Comparison of ENCODE assay signal across 23 cellular contexts in genomic region chr2:220590476-220590875, GRCh38.
DNase-seq lines count a peak whose midpoint lies in the region; ATAC-seq and TF ChIP-seq lines count a peak whose summit lies in the region.
"Had no signal": no experiment of that assay in that cellular context is flagged by ENCODE, and none has a peak within 500 bp of the region (broad histone marks: within the 10 kb centered on the region; RNA-seq: fewer than 3 reads in every experiment).

No MANE protein-coding gene starts in this region.

- no peak overlapping the region for H2BK15ac ChIP-seq in IMR-90 (ENCODE audit: low read depth, low read length)

- H3K27me3 ChIP-seq in IMR-90 (ENCODE audit: control insufficient read depth, insufficient read depth, low read length) (no peaks in the 10 kb centered on the region), trophoblast cell (ENCODE audit: insufficient read depth, low read length) (no peaks in the 10 kb centered on the region), heart right ventricle (no peaks in the 10 kb centered on the region)
- H3K27me3 ChIP-seq: BLaER1 treated with 17β-estradiol and CSF1 and Interleukin-3, amounts not matched to agents 10 nM and 100 nM had no signal

- no peaks in the 10 kb centered on the region for H3K9me1 ChIP-seq in IMR-90 (ENCODE audit: insufficient read depth, low read length)

- TF ChIP-seq RAD21 in IMR-90 (IDR thresholded peaks at IDR 0.05; ENCODE audit: low read length): no peak

- no peak overlapping the region for H3K14ac ChIP-seq in IMR-90 (replicated peaks; ENCODE audit: low read depth, low read length)
- H3K14ac ChIP-seq in trophoblast cell (ENCODE audit: low read length): no peak overlapping the region

- H3K27ac ChIP-seq in IMR-90 (ENCODE audit: insufficient read depth, low read length) (no peak overlapping the region), trophoblast cell (ENCODE audit: low read depth, low read length) (no peak overlapping the region), heart right ventricle (no peak overlapping the region)
- H3K27ac ChIP-seq: 22Rv1; A549; BLaER1 treated with 17β-estradiol and CSF1 and Interleukin-3, amounts not matched to agents 10 nM and 100 nM; C4-2B had no signal

- no peak overlapping the region for H3K18ac ChIP-seq in IMR-90 (ENCODE audit: low read depth, low read length)
- no peak overlapping the region for H3K18ac ChIP-seq in trophoblast cell (ENCODE audit: low read length)

- H4K91ac ChIP-seq in IMR-90 (ENCODE audit: insufficient read depth, low read depth, low read length) (no peak overlapping the region), trophoblast cell (ENCODE audit: low read depth, low read length) (no peak overlapping the region)

- H2BK5ac ChIP-seq in IMR-90 (ENCODE audit: low read depth, low read length, poor library complexity, severe bottlenecking) (no peak overlapping the region), trophoblast cell (ENCODE audit: low read depth, low read length, poor library complexity) (no peak overlapping the region)

- H2AFZ ChIP-seq in IMR-90 (replicated peaks; ENCODE audit: low read length, poor library complexity) (no peak overlapping the region), trophoblast cell (ENCODE audit: insufficient read depth, low read length, poor library complexity) (no peak overlapping the region)

- H3K4me1 ChIP-seq in IMR-90 (ENCODE audit: control insufficient read depth, insufficient read depth, low read length): peaks cover 15% of the 10 kb centered on the region
- no peaks in the 10 kb centered on the region for H3K4me1 ChIP-seq in trophoblast cell (ENCODE audit: control insufficient read depth in 1 of 2, insufficient read depth in 2 of 2, low read length in 2 of 2)
- H3K4me1 ChIP-seq in heart right ventricle: no peaks in the 10 kb centered on the region
- H3K4me1 ChIP-seq: BLaER1 treated with 17β-estradiol and CSF1 and Interleukin-3, amounts not matched to agents 10 nM and 100 nM had no signal

- POLR2A ChIA-PET in IMR-90 (lab: Charles Lee; ENCODE audit: unreplicated experiment): no interaction called here

- ATAC-seq in IMR-90 (ENCODE audit: low read depth) (no peak), heart right ventricle (no peak)
- ATAC-seq: A549, GM12878 had no signal

- H3K4me3 ChIP-seq in IMR-90 (ENCODE audit: insufficient read depth, low read depth, low read length) (no peak overlapping the region), epithelial cell of esophagus (ENCODE audit: low read length) (no peak overlapping the region), trophoblast cell (ENCODE audit: low read depth, low read length) (no peak overlapping the region), heart right ventricle (no peak overlapping the region)
- H3K4me3 ChIP-seq: A549; BLaER1 treated with 17β-estradiol and CSF1 and Interleukin-3, amounts not matched to agents 10 nM and 100 nM; GM12878 had no signal

- H3K56ac ChIP-seq in IMR-90 (ENCODE audit: extremely low read depth, insufficient read depth, low read length): no peak overlapping the region

- H3K4me2 ChIP-seq in IMR-90 (ENCODE audit: low read depth, low read length) (no peak overlapping the region), trophoblast cell (ENCODE audit: low read length) (no peak overlapping the region)
- H3K4me2 ChIP-seq: A549; BLaER1 treated with 17β-estradiol and CSF1 and Interleukin-3, amounts not matched to agents 10 nM and 100 nM had no signal

- H4K20me1 ChIP-seq in IMR-90 (ENCODE audit: insufficient read depth, low read length): no peaks in the 10 kb centered on the region
- H4K20me1 ChIP-seq: BLaER1 treated with 17β-estradiol and CSF1 and Interleukin-3, amounts not matched to agents 10 nM and 100 nM had no signal

- H2AK5ac ChIP-seq in IMR-90 (ENCODE audit: low read depth, low read length) (no peak overlapping the region), trophoblast cell (ENCODE audit: low read length) (no peak overlapping the region)

- H2AK9ac ChIP-seq in IMR-90 (replicated peaks; ENCODE audit: low read depth, low read length, poor library complexity): no peak overlapping the region

- TF ChIP-seq CTCF in IMR-90 (conservative IDR thresholded peaks at IDR 0.05; ENCODE audit: low read depth, low read length): no peak
- no peak for TF ChIP-seq CTCF in epithelial cell of esophagus (IDR thresholded peaks at IDR 0.05; ENCODE audit: insufficient read depth, low read depth, low read length, missing control alignments)
- no peak for TF ChIP-seq CTCF in heart right ventricle (IDR thresholded peaks at IDR 0.05)

- H3K23ac ChIP-seq in IMR-90 (ENCODE audit: low read depth, low read length) (no peak overlapping the region), trophoblast cell (ENCODE audit: low read length) (no peak overlapping the region)

- TF ChIP-seq POLR2A in IMR-90 (IDR thresholded peaks at IDR 0.05; ENCODE audit: low read depth, low read length): no peak

- H3K9me3 ChIP-seq in IMR-90 (ENCODE audit: control insufficient read depth, insufficient read depth, low read length) (no peaks in the 10 kb centered on the region), trophoblast cell (ENCODE audit: insufficient read depth, low read depth, low read length) (no peaks in the 10 kb centered on the region), heart right ventricle (no peaks in the 10 kb centered on the region)
- H3K9me3 ChIP-seq: A549; BLaER1 treated with 17β-estradiol and CSF1 and Interleukin-3, amounts not matched to agents 10 nM and 100 nM had no signal

- H3K36me3 ChIP-seq in IMR-90 (ENCODE audit: control insufficient read depth, insufficient read depth, low read length): no peaks in the 10 kb centered on the region
- H3K36me3 ChIP-seq in trophoblast cell (ENCODE audit: control insufficient read depth in 1 of 2, insufficient read depth in 2 of 2, low read length in 2 of 2): no peaks in the 10 kb centered on the region
- no peaks in the 10 kb centered on the region for H3K36me3 ChIP-seq in heart right ventricle
- H3K36me3 ChIP-seq: BLaER1 treated with 17β-estradiol and CSF1 and Interleukin-3, amounts not matched to agents 10 nM and 100 nM had no signal

- intact Hi-C loops in IMR-90 (cut with micrococcal nuclease): no loop called here
- intact Hi-C loops in heart right ventricle (cut with DNase I): no loop called here

- no peak overlapping the region for H2BK120ac ChIP-seq in IMR-90 (ENCODE audit: low read depth, low read length)
- no peak overlapping the region for H2BK120ac ChIP-seq in trophoblast cell (ENCODE audit: insufficient read depth, low read length, poor library complexity)

- dilution Hi-C loops in IMR-90 (cut with HindIII; ENCODE audit: low sequenced_read_pairs, unreplicated experiment): no loop called here

- in situ Hi-C loops in IMR-90 (cut with MboI; ENCODE audit: low sequenced_read_pairs): no loop called here

- CTCF ChIA-PET in IMR-90 (lab: Yijun Ruan, JAX): interaction anchor here (0.8 kb wide), 1 partner anchor 28 kb away, joined by 4 read pairs; no protein-coding TSS in a partner anchor

- H4K12ac ChIP-seq in trophoblast cell (ENCODE audit: low read depth, low read length): no peak overlapping the region

- H4K5ac ChIP-seq in IMR-90 (ENCODE audit: low read depth, low read length): no peak overlapping the region

- WGBS in IMR-90 (ENCODE audit: extremely low coverage in 2 of 2, insufficient read length in 1 of 2), 2 experiments: no CpG with 5 or more reads among the region's 1 CpG
- no CpG with 5 or more reads among the region's 1 CpG for WGBS in trophoblast cell (ENCODE audit: extremely low coverage, insufficient coverage, insufficient read length)
- 86 to 90% methylated on average over 1 of the region's 1 CpG for WGBS in heart right ventricle, 2 donors

- H3K79me1 ChIP-seq in IMR-90 (ENCODE audit: low read depth in 1 of 2, low read length in 2 of 2): no peaks in the 10 kb centered on the region
- no peaks in the 10 kb centered on the region for H3K79me1 ChIP-seq in trophoblast cell (ENCODE audit: low read length)

- no peak overlapping the region for H4K8ac ChIP-seq in IMR-90 (ENCODE audit: low read depth in 2 of 2, low read length in 2 of 2)
- H4K8ac ChIP-seq in trophoblast cell (ENCODE audit: low read depth, low read length): no peak overlapping the region

- H2BK20ac ChIP-seq in IMR-90 (ENCODE audit: low read depth, low read length): peak overlapping the region; percentile 49; the same call in 1 of the 2 replicates

- no TSS peak for BruUV-seq in IMR-90 (replicated peaks; lab: Mats Ljungman, UMichigan)

- H3K9ac ChIP-seq in IMR-90 (ENCODE audit: low read depth, low read length): no peak overlapping the region
- no peak overlapping the region for H3K9ac ChIP-seq in trophoblast cell (ENCODE audit: low read length)
- H3K9ac ChIP-seq: BLaER1 treated with 17β-estradiol and CSF1 and Interleukin-3, amounts not matched to agents 10 nM and 100 nM had no signal

- no peaks in the 10 kb centered on the region for H3K79me2 ChIP-seq in trophoblast cell (ENCODE audit: control insufficient read depth, insufficient read depth, low read length, poor library complexity)

- no peak for DNase-seq in IMR-90
- peak; percentile 39 for DNase-seq in epithelial cell of esophagus (ENCODE audit: low read depth)
- peak; percentile 51 to 74 for DNase-seq in trophoblast cell
- no peak for DNase-seq in NCI-H1436 treated with DMSO at 0.1 percent for 48 hours (lab: John Stamatoyannopoulos, UW)
- no peak for DNase-seq in foreskin melanocyte
- no peak for DNase-seq in heart right ventricle
- DNase-seq: AML-193; CD4-positive, alpha-beta memory T cell; CD4-positive, CD25-positive, alpha-beta regulatory T cell; CD8-positive, alpha-beta memory T cell; COR-L47; DMS 273 treated with DMSO at 0.1 percent for 48 hours; DMS153; DMS53; DMS79; DND-41; EL; GDM1 had no signal

- no peak overlapping the region for H2BK12ac ChIP-seq in trophoblast cell (ENCODE audit: low read length)

- peak overlapping the region; percentile 16; the same call in 1 of the 2 replicates for H3K4ac ChIP-seq in IMR-90 (ENCODE audit: low read depth, low read length)
- no peak overlapping the region for H3K4ac ChIP-seq in trophoblast cell (ENCODE audit: low read depth, low read length)

TF ChIP-seq in IMR-90, 13 proteins besides CTCF, POLR2A, EP300 and RAD21 (continues in another document):
- TF ChIP-seq RFX5 (IDR thresholded peaks at IDR 0.05; ENCODE audit: low read depth, low read length) (no peak), CEBPB (IDR thresholded peaks at IDR 0.05; ENCODE audit: low read depth, low read length) (no peak), RCOR1 (IDR thresholded peaks at IDR 0.05; ENCODE audit: insufficient replicate concordance, low read length) (no peak), NFE2L2 (IDR thresholded peaks at IDR 0.05; ENCODE audit: low read depth, low read length) (no peak), ELK1 (IDR thresholded peaks at IDR 0.05; ENCODE audit: borderline replicate concordance, low read depth, low read length) (no peak)

Comparison
In these comparisons a context has a peak if more than half of its experiments do, and no peak if none do; other contexts are left out.
1. DNase-seq: peak in epithelial cell of esophagus (single experiment) and trophoblast cell (2 of 2); none in IMR-90 (single experiment), NCI-H1436 treated with DMSO at 0.1 percent for 48 hours (single experiment), foreskin melanocyte (single experiment) and heart right ventricle (0 of 2).